In the genomic region with DNA sequence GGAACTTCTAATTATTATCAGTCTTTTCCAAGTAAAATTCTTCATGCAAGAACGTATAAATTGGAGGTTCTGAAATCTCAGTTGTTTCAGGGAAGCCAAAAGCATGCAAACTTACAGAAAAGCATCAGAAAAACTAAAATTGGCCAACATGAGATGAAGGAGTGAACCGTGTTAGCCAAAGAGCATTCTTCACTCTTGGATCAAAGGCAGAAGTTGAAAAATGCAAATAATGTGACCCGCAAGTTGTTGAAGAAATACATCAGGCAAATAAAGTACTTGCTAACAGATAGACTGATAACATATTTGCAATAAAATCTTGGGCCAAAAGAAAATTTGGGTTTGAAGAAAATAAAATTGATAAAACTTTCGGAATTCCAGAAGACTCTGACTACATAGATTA, we compare ENCODE assay signal across 23 cellular contexts. TPM values are rescaled to one million over a fixed set of nuclear protein-coding genes. Genes with fewer than 3 reads are reported as not detected.
DNase-seq lines count a peak whose midpoint lies in the region; ATAC-seq, FAIRE-seq and TF ChIP-seq lines count a peak whose summit lies in the region.
"Had no signal": no experiment of that assay in that cellular context is flagged by ENCODE, and none has a peak within 500 bp of the region (broad histone marks: within the 10 kb centered on the region; RNA-seq: fewer than 3 reads in every experiment).

No MANE protein-coding gene starts in this region.

- no peak overlapping the region for H3K4me2 ChIP-seq in OCI-LY7 (ENCODE audit: low read length)
- H3K4me2 ChIP-seq: BLaER1 treated with 17β-estradiol and CSF1 and Interleukin-3, amounts not matched to agents 10 nM and 100 nM had no signal

- no peaks in the 10 kb centered on the region for H3K27me3 Mint-ChIP-seq in activated T-cell treated with anti-CD3 and anti-CD28 coated beads, Interleukin-2, amount 50 U/mL, for 72 hours (ENCODE audit: low read depth)
- H3K27me3 Mint-ChIP-seq in activated T-cell treated with anti-CD3 and anti-CD28 coated beads, Interleukin-2, amount 50 U/mL, for 24 hours = no peaks in the 10 kb centered on the region
- H3K27me3 Mint-ChIP-seq: CD4-positive, alpha-beta T cell had no signal

- peaks cover 12% of the 10 kb centered on the region; the same call in 1 of the 2 replicates for H3K9me3 ChIP-seq in OCI-LY7 (ENCODE audit: low read length)
- H3K9me3 ChIP-seq: BE2C; BLaER1 treated with 17β-estradiol and CSF1 and Interleukin-3, amounts not matched to agents 10 nM and 100 nM had no signal

- DNase-seq in activated T-cell treated with anti-CD3 and anti-CD28 coated beads, Interleukin-2, amount 50 U/mL, for 72 hours = no peak
- DNase-seq in activated T-cell treated with anti-CD3 and anti-CD28 coated beads, Interleukin-2, amount 50 U/mL, for 24 hours = no peak
- no peak for DNase-seq in GM19239 (ENCODE audit: insufficient read length, low spot score)
- DNase-seq in fibroblast of the aortic adventitia (ENCODE audit: low read depth) = peak; percentile 18
- no peak for DNase-seq in OCI-LY7 (ENCODE audit: low spot score)
- no peak for DNase-seq in globus pallidus (ENCODE audit: low spot score)
- no peak for DNase-seq in NCI-H2107 treated with DMSO at 0.1 percent for 48 hours (lab: John Stamatoyannopoulos, UW; ENCODE audit: unreplicated experiment)
- DNase-seq: BE2C; Calu3; CD4-positive, alpha-beta T cell; CD8-positive, alpha-beta memory T cell; COR-L47; DMS53; DMS79 treated with DMSO at 0.1 percent for 48 hours; GM23248; H7; HCEC 1CT had no signal

- H3K4me3 ChIP-seq in fibroblast of the aortic adventitia (ENCODE audit: low read depth, low read length) = no peak overlapping the region
- no peak overlapping the region for H3K4me3 ChIP-seq in OCI-LY7 (ENCODE audit: low read depth, low read length, poor library complexity, severe bottlenecking)
- H3K4me3 ChIP-seq: BLaER1 treated with 17β-estradiol and CSF1 and Interleukin-3, amounts not matched to agents 10 nM and 100 nM; GM23248 had no signal

- peaks cover 52% of the 10 kb centered on the region for H3K4me1 Mint-ChIP-seq in activated T-cell treated with anti-CD3 and anti-CD28 coated beads, Interleukin-2, amount 50 U/mL, for 72 hours (ENCODE audit: low read depth)
- H3K4me1 Mint-ChIP-seq in activated T-cell treated with anti-CD3 and anti-CD28 coated beads, Interleukin-2, amount 50 U/mL, for 24 hours (ENCODE audit: low read depth) = peaks cover 53% of the 10 kb centered on the region

- peaks cover 100% of the 10 kb centered on the region for H3K79me2 ChIP-seq in OCI-LY7 (ENCODE audit: insufficient read depth, low read depth, low read length)

- POLR2A ChIA-PET in OCI-LY7 (lab: Charles Lee) = interaction anchor here (0.6 kb wide), 1 partner anchor 28 kb away, joined by 6 read pairs; no protein-coding TSS in a partner anchor

- H3K4me3 Mint-ChIP-seq in activated T-cell treated with anti-CD3 and anti-CD28 coated beads, Interleukin-2, amount 50 U/mL, for 72 hours = no peak overlapping the region
- H3K4me3 Mint-ChIP-seq in activated T-cell treated with anti-CD3 and anti-CD28 coated beads, Interleukin-2, amount 50 U/mL, for 24 hours = no peak overlapping the region
- H3K4me3 Mint-ChIP-seq: CD14-positive monocyte; CD4-positive, alpha-beta T cell; CD8-positive, alpha-beta memory T cell had no signal

- H3K36me3 Mint-ChIP-seq in activated T-cell treated with anti-CD3 and anti-CD28 coated beads, Interleukin-2, amount 50 U/mL, for 72 hours (ENCODE audit: insufficient read depth in 2 of 2) = no peaks in the 10 kb centered on the region
- H3K36me3 Mint-ChIP-seq in activated T-cell treated with anti-CD3 and anti-CD28 coated beads, Interleukin-2, amount 50 U/mL, for 24 hours (ENCODE audit: low read depth) = no peaks in the 10 kb centered on the region

- no peaks in the 10 kb centered on the region for H3K9me3 Mint-ChIP-seq in activated T-cell treated with anti-CD3 and anti-CD28 coated beads, Interleukin-2, amount 50 U/mL, for 72 hours
- no peaks in the 10 kb centered on the region for H3K9me3 Mint-ChIP-seq in activated T-cell treated with anti-CD3 and anti-CD28 coated beads, Interleukin-2, amount 50 U/mL, for 24 hours
- H3K9me3 Mint-ChIP-seq: CD14-positive monocyte; CD4-positive, alpha-beta T cell; CD8-positive, alpha-beta memory T cell had no signal

- no peak for ATAC-seq in activated T-cell treated with anti-CD3 and anti-CD28 coated beads, Interleukin-2, amount 50 U/mL, for 72 hours (replicated peaks in 1 of 2)
- no peak for ATAC-seq in GM18505 (IDR thresholded peaks at IDR 0.05; ENCODE audit: unreplicated experiment)

- H2AFZ ChIP-seq in OCI-LY7 (ENCODE audit: low read length) = no peak overlapping the region
- H2AFZ ChIP-seq: GM23248 had no signal

- peak overlapping the region; percentile 43 for H3K27ac Mint-ChIP-seq in activated T-cell treated with anti-CD3 and anti-CD28 coated beads, Interleukin-2, amount 50 U/mL, for 72 hours
- no peak overlapping the region for H3K27ac Mint-ChIP-seq in activated T-cell treated with anti-CD3 and anti-CD28 coated beads, Interleukin-2, amount 50 U/mL, for 24 hours
- H3K27ac Mint-ChIP-seq: CD14-positive monocyte; CD4-positive, alpha-beta T cell had no signal

- no peak for TF ChIP-seq POLR2A in GM18505 (IDR thresholded peaks at IDR 0.05; ENCODE audit: borderline replicate concordance, extremely low read depth, insufficient read depth, insufficient read length)

- TF ChIP-seq CTCF in fibroblast of the aortic adventitia (IDR thresholded peaks at IDR 0.05; ENCODE audit: insufficient read depth, low read length) (no peak), OCI-LY7 (conservative IDR thresholded peaks at IDR 0.05; ENCODE audit: low read length) (no peak)

- FAIRE-seq in GM19239 (lab: Jason Lieb, UNC) = peak; percentile 83
- FAIRE-seq: A204.1, H1 had no signal

- CTCF ChIA-PET in OCI-LY7 (lab: Charles Lee; ENCODE audit: unreplicated experiment) = no interaction called here

- H3K9me2 ChIP-seq in OCI-LY7 (ENCODE audit: insufficient read depth, low read length) = no peaks in the 10 kb centered on the region

- peaks cover 7% of the 10 kb centered on the region; the same call in 1 of the 2 replicates for H4K20me1 ChIP-seq in OCI-LY7 (ENCODE audit: insufficient read depth, low read length)
- H4K20me1 ChIP-seq: BLaER1 treated with 17β-estradiol and CSF1 and Interleukin-3, amounts not matched to agents 10 nM and 100 nM had no signal

- no peak overlapping the region for H3K27ac ChIP-seq in OCI-LY7 (ENCODE audit: low read depth, low read length, poor library complexity, severe bottlenecking)
- H3K27ac ChIP-seq: 22Rv1; BLaER1 treated with 17β-estradiol and CSF1 and Interleukin-3, amounts not matched to agents 10 nM and 100 nM; GM23248 had no signal

- intact Hi-C loops in OCI-LY7 (cut with micrococcal nuclease; ENCODE audit: unreplicated experiment) = no loop called here

- peaks cover 91% of the 10 kb centered on the region for H3K4me1 ChIP-seq in OCI-LY7 (ENCODE audit: insufficient read depth, low read length, poor library complexity, severe bottlenecking)
- H3K4me1 ChIP-seq: BE2C had no signal

- H3K36me3 ChIP-seq in OCI-LY7 (ENCODE audit: insufficient read depth, low read length) = peaks cover 39% of the 10 kb centered on the region
- H3K36me3 ChIP-seq: BE2C; BLaER1 treated with 17β-estradiol and CSF1 and Interleukin-3, amounts not matched to agents 10 nM and 100 nM had no signal

- no TSS peak for BruUV-seq in OCI-LY7 (replicated peaks; lab: Mats Ljungman, UMichigan)

RNA-seq across cellular contexts. Expression of a gene that starts 29.6 kb away (rescaled TPM):
- total RNA-seq in activated T-cell treated with anti-CD3 and anti-CD28 coated beads, Interleukin-2, amount 50 U/mL, for 72 hours = 1 to 10 TPM; 8.4 to 9.3 TPM
- total RNA-seq in fibroblast of the aortic adventitia (ENCODE audit: low replicate concordance) = 17.1 and 19.0 TPM in 2 replicates
- 13.0 and 13.5 TPM in 2 replicates for total RNA-seq in OCI-LY7 (2014; rRNA removed; shearing (Covaris generic))
- 25.4 and 26.2 TPM in 2 replicates for total RNA-seq in OCI-LY7 (2022)
